In the genomic region with DNA sequence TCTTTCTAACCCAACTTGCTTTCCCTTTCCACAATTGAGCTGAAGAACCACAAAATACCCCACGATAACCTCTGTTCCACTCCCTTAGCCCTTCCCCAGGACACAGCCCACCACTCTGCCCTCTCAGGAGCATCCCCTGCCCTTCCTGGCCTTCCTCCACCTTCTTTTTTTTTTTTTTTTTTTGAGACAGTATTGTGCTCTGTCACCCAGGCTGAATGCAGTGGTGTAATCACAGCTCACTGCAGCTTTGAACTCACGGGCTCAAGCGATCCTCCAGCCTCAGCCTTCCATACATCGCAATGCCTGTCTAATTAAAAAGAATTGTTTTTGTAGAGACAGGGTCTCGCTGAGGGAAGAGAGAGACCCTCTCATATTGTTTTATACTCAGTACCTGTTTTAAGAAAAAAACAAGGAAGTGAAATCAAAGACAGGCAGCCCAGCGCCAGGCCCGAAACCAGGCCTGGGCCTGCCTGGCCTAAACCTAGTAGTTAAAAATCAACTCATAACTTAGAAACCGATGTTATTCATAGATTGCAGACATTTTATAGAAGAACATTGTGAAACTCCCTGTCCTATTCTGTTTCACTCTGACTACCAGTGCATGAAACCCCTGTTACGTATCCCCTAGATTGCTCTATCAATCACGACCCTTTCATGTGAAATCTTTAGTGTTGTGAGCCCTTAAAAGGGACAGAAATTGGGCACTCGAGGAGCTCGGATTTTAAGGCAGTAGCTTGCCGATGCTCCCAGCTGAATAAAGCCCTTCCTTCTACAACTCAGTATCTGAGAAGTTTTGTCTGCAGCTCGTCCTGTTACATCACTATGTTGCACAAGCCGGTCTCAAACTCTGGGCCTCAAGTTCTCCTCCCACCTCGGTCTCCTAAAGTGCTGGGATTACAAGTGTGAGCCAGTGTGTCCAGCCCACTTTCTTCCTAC, we compare ENCODE assay signal across 8 cellular contexts. TPM values are rescaled to one million over a fixed set of nuclear protein-coding genes. Genes with fewer than 3 reads are reported as not detected.
DNase-seq lines count a peak whose midpoint lies in the region; ATAC-seq, FAIRE-seq and TF ChIP-seq lines count a peak whose summit lies in the region.
"Not testable (repeated sequence)": the region's sequence is repeated elsewhere in the genome, so short reads cannot be mapped to it uniquely, and the experiment has no call there.

No MANE protein-coding gene starts in this region.

- not testable (repeated sequence) for H3K9me3 ChIP-seq in right cardiac atrium (ENCODE audit: control insufficient read depth, low read length); stomach

- peak overlapping the region; percentile 94 to 99 (median 98) for H3K27ac Mint-ChIP-seq in IgD-negative memory B cell
- peak overlapping the region; percentile 99 for H3K27ac Mint-ChIP-seq in activated T-cell treated with anti-CD3 and anti-CD28 coated beads, Interleukin-2, amount 50 U/mL, for 24 hours
- peak overlapping the region; percentile 43 for H3K27ac Mint-ChIP-seq in neural crest cell (ENCODE audit: unreplicated experiment)

- FAIRE-seq in bronchial epithelial cell (lab: Jason Lieb, UNC) = not testable (repeated sequence)

- peaks cover 12% of the 10 kb centered on the region for H3K4me1 ChIP-seq in right cardiac atrium (ENCODE audit: control insufficient read depth, insufficient read depth, low read length)
- H3K4me1 ChIP-seq in stomach = peaks cover 24 to 82% (median 45%) of the 10 kb centered on the region in 4 donors

- not testable (repeated sequence) for H3K36me3 Mint-ChIP-seq in IgD-negative memory B cell; neural crest cell (ENCODE audit: low read depth)
- peaks cover 55% of the 10 kb centered on the region for H3K36me3 Mint-ChIP-seq in activated T-cell treated with anti-CD3 and anti-CD28 coated beads, Interleukin-2, amount 50 U/mL, for 24 hours (ENCODE audit: low read depth)

- not testable (repeated sequence) for H3K36me3 ChIP-seq in bronchial epithelial cell (ENCODE audit: control insufficient read depth, insufficient read depth, low read length)
- H3K36me3 ChIP-seq in stomach = peaks cover 0 to 16% (median 11%) of the 10 kb centered on the region in 4 donors

- WGBS in right cardiac atrium = 81% methylated on average over 16 of the region's 16 CpGs
- WGBS in stomach, 5 donors = 72 to 77% (median 73%) methylated on average over 16 of the region's 16 CpGs

- not testable (repeated sequence) for H3K9me3 Mint-ChIP-seq in IgD-negative memory B cell; activated T-cell treated with anti-CD3 and anti-CD28 coated beads, Interleukin-2, amount 50 U/mL, for 24 hours; neural crest cell

- TF ChIP-seq POLR2A in stomach (IDR thresholded peaks at IDR 0.05) = not testable (repeated sequence)

- H3K27ac ChIP-seq in right cardiac atrium (ENCODE audit: low read length) (peak overlapping the region; percentile 67), stomach (peak overlapping the region in 4 of 5 donors; percentile 47 to 97 (median 70))

- H3K4me1 Mint-ChIP-seq in IgD-negative memory B cell (peaks cover 41 to 57% (median 50%) of the 10 kb centered on the region in 3 donors), neural crest cell (peaks cover 58% of the 10 kb centered on the region)
- H3K4me1 Mint-ChIP-seq in activated T-cell treated with anti-CD3 and anti-CD28 coated beads, Interleukin-2, amount 50 U/mL, for 24 hours (ENCODE audit: low read depth) = peaks cover 74% of the 10 kb centered on the region

- peak overlapping the region; percentile 78 to 97 (median 88) for H3K4me3 Mint-ChIP-seq in IgD-negative memory B cell
- H3K4me3 Mint-ChIP-seq in activated T-cell treated with anti-CD3 and anti-CD28 coated beads, Interleukin-2, amount 50 U/mL, for 24 hours = peak overlapping the region; percentile 73
- peak overlapping the region; percentile 70 for H3K4me3 Mint-ChIP-seq in neural crest cell

- DNase-seq in CD1c-positive myeloid dendritic cell (ENCODE audit: extremely low spot score) (peak; percentile 67), SKM-1 treated with dmso at 0.1 percent for 144 hours (lab: John Stamatoyannopoulos, UW; ENCODE audit: unreplicated experiment) (peak; percentile 74), bronchial epithelial cell (ENCODE audit: low read depth) (peak; percentile 70)
- DNase-seq in activated T-cell treated with anti-CD3 and anti-CD28 coated beads, Interleukin-2, amount 50 U/mL, for 24 hours = peak; percentile 56
- not testable (repeated sequence) for DNase-seq in right cardiac atrium; neural crest cell (ENCODE audit: low read depth, low spot score); stomach

- not testable (repeated sequence) for ATAC-seq in right cardiac atrium

- intact Hi-C loops in right cardiac atrium (cut with DNase I) = loop anchor here in 1 of 4 donors (10.0 kb wide), 1 partner anchor 129 kb away; no protein-coding TSS in a partner anchor
- intact Hi-C loops in stomach (cut with DNase I; ENCODE audit: low total_unique reads) = not testable (repeated sequence)

- H3K27me3 ChIP-seq in bronchial epithelial cell (ENCODE audit: control insufficient read depth, insufficient read depth, low read length); right cardiac atrium (ENCODE audit: control insufficient read depth, insufficient read depth); stomach: not testable (repeated sequence)

- not testable (repeated sequence) for TF ChIP-seq CTCF in bronchial epithelial cell (IDR thresholded peaks at IDR 0.05; ENCODE audit: insufficient read depth, low read length, severe bottlenecking); neural crest cell (conservative IDR thresholded peaks at IDR 0.05); stomach (IDR thresholded peaks at IDR 0.05)

- TF ChIP-seq EP300 in stomach (IDR thresholded peaks at IDR 0.05) = not testable (repeated sequence)

- not testable (repeated sequence) for H3K27me3 Mint-ChIP-seq in IgD-negative memory B cell; activated T-cell treated with anti-CD3 and anti-CD28 coated beads, Interleukin-2, amount 50 U/mL, for 24 hours; neural crest cell (ENCODE audit: low read depth)

- H3K4me3 ChIP-seq in bronchial epithelial cell (ENCODE audit: low read depth, low read length); right cardiac atrium (ENCODE audit: low read length): not testable (repeated sequence)
- peak overlapping the region in 1 of 4 donors; percentile 18 for H3K4me3 ChIP-seq in stomach

RNA-seq across cellular contexts. Expression of a gene that starts 4.0 kb away (rescaled TPM):
- 400 TPM for polyA plus RNA-seq in IgD-negative memory B cell
- total RNA-seq in bronchial epithelial cell = 24.5 TPM in 2 replicates
- 10 to 100 TPM; 70.5 to 89.4 (median 79.4) TPM for total RNA-seq in right cardiac atrium
- polyA plus RNA-seq in right cardiac atrium = 45.1 TPM
- 132 and 133 TPM in 2 replicates for total RNA-seq in neural crest cell
- total RNA-seq in stomach = 10 to 100 TPM; 19.5 to 80.5 (median 42.4) TPM
- polyA plus RNA-seq in stomach = 10 to 100 TPM; 32.1 to 43.2 (median 37.0) TPM

RNA-seq across cellular contexts. Expression of a gene that starts 9.4 kb away (rescaled TPM):
- polyA plus RNA-seq in IgD-negative memory B cell (17.1 TPM), right cardiac atrium (2.3 TPM), stomach (10 to 100 TPM in 1 of 3 donors, 1 to 10 TPM in 2; 4.4 to 13.4 (median 6.0) TPM)
- total RNA-seq in bronchial epithelial cell (2.9 and 11.3 TPM in 2 replicates), right cardiac atrium (1 to 10 TPM; 2.1 to 3.3 (median 2.5) TPM), neural crest cell (28.7 and 32.6 TPM in 2 replicates), stomach (10 to 100 TPM in 2 of 5 donors, 1 to 10 TPM in 2, not detected in 1; 6.4 to 33.5 (median 9.3) TPM)

RNA-seq across cellular contexts. Expression of a gene that starts 38.7 kb away (rescaled TPM):
- polyA plus RNA-seq in IgD-negative memory B cell (45.8 TPM), right cardiac atrium (29.3 TPM), stomach (10 to 100 TPM; 36.7 to 50.3 (median 42.6) TPM)
- total RNA-seq in bronchial epithelial cell (17.3 and 17.6 TPM in 2 replicates), right cardiac atrium (10 to 100 TPM; 25.9 to 30.1 (median 28.3) TPM), neural crest cell (63.0 and 64.4 TPM in 2 replicates), stomach (10 to 100 TPM; 23.1 to 97.0 (median 60.0) TPM)

RNA-seq across cellular contexts. Expression of a gene that starts 50.9 kb away (rescaled TPM):
- polyA plus RNA-seq in IgD-negative memory B cell = 17.1 TPM
- total RNA-seq in bronchial epithelial cell = 3.2 and 3.6 TPM in 2 replicates
- 10 to 100 TPM; 15.3 to 19.6 (median 18.6) TPM for total RNA-seq in right cardiac atrium
- 11.9 TPM for polyA plus RNA-seq in right cardiac atrium
- total RNA-seq in neural crest cell = 29.6 and 33.0 TPM in 2 replicates
- total RNA-seq in stomach = 10 to 100 TPM in 3 of 5 donors, 1 to 10 TPM in 2; 5.5 to 29.6 (median 14.0) TPM
- polyA plus RNA-seq in stomach = 1 to 10 TPM; 4.4 to 8.3 (median 6.6) TPM

RNA-seq across cellular contexts. Expression of a gene that starts 57.8 kb away (rescaled TPM):
- polyA plus RNA-seq in IgD-negative memory B cell = 11.6 TPM
- 5.4 and 7.1 TPM in 2 replicates for total RNA-seq in bronchial epithelial cell
- total RNA-seq in right cardiac atrium = 10 to 100 TPM; 20.8 to 25.4 (median 24.2) TPM
- 10.8 TPM for polyA plus RNA-seq in right cardiac atrium
- total RNA-seq in neural crest cell = 60.8 and 64.7 TPM in 2 replicates
- total RNA-seq in stomach = 100 to 1,000 TPM in 1 of 5 donors, 10 to 100 TPM in 4; 23.2 to 206 (median 48.5) TPM
- polyA plus RNA-seq in stomach = 1 to 10 TPM; 8.3 to 9.8 (median 8.6) TPM

Comparison
In these comparisons a context has a peak if more than half of its experiments do, and no peak if none do; other contexts are left out.
1. H3K27ac Mint-ChIP-seq: peak in every context shown above with its lines; median percentile 99 in activated T-cell treated with anti-CD3 and anti-CD28 coated beads, Interleukin-2, amount 50 U/mL, for 24 hours; 98 in IgD-negative memory B cell; 43 in neural crest cell.